Comparison of ENCODE assay signal across 1 cellular context in genomic region chr3:50318163-50318562, GRCh38.
TF ChIP-seq lines count a peak whose summit lies in the region.

No MANE protein-coding gene starts in this region.

TF ChIP-seq in SK-N-SH treated with all-trans-retinoic acid at 6 μM for 48 hours, 23 proteins besides CTCF, POLR2A, EP300 and RAD21 (continued from another document):
- no peak for TF ChIP-seq PATZ1 (CRISPR knock-in tag; IDR thresholded peaks at IDR 0.05; ENCODE audit: borderline replicate concordance)
- no peak for TF ChIP-seq CSDC2 (CRISPR knock-in tag; IDR thresholded peaks at IDR 0.05)
- no peak for TF ChIP-seq ARNTL (CRISPR knock-in tag; IDR thresholded peaks at IDR 0.05; ENCODE audit: borderline replicate concordance, low read depth)
- TF ChIP-seq CSRNP3 (CRISPR knock-in tag; IDR thresholded peaks at IDR 0.05) = no peak
- no peak for TF ChIP-seq ZFP3 (CRISPR knock-in tag; IDR thresholded peaks at IDR 0.05)
- no peak for TF ChIP-seq ZNF70 (CRISPR knock-in tag; IDR thresholded peaks at IDR 0.05)
- no peak for TF ChIP-seq ZC3H10 (CRISPR knock-in tag; IDR thresholded peaks at IDR 0.05)
- TF ChIP-seq CREB5 (CRISPR knock-in tag; IDR thresholded peaks at IDR 0.05; ENCODE audit: low read depth) = no peak
- TF ChIP-seq OSR1 (CRISPR knock-in tag; IDR thresholded peaks at IDR 0.05) = no peak
- no peak for TF ChIP-seq ZNF565 (CRISPR knock-in tag; conservative IDR thresholded peaks at IDR 0.05; ENCODE audit: low read depth)
- TF ChIP-seq RARB (CRISPR knock-in tag; IDR thresholded peaks at IDR 0.05) = no peak
- TF ChIP-seq TSHZ2 (CRISPR knock-in tag; IDR thresholded peaks at IDR 0.05) = no peak
- TF ChIP-seq ESRRG (CRISPR knock-in tag; IDR thresholded peaks at IDR 0.05) = no peak
- TF ChIP-seq ISL1 (CRISPR knock-in tag; IDR thresholded peaks at IDR 0.05) = no peak
TF ChIP-seq in SK-N-SH treated with all-trans-retinoic acid at 6 μM for 48 hours: peak in this region for 0.
